26 cellular contexts compared by ENCODE assay signal in genomic region chr5:10624679-10625078, GRCh38.
"Had no signal": no experiment of that assay in that cellular context is flagged by ENCODE, and none has a peak within 500 bp of the region (broad histone marks: within the 10 kb centered on the region; RNA-seq: fewer than 3 reads in every experiment).

No MANE protein-coding gene starts in this region.

- H3K9me3 ChIP-seq: body of pancreas had no signal

- ATAC-seq: activated CD4-positive, alpha-beta T cell treated with anti-CD3 and anti-CD28 coated beads for 36 hours; activated naive CD8-positive, alpha-beta T cell treated with anti-CD3 and anti-CD28 coated beads, Interleukin-2, amount 50 U/mL, for 24 hours; activated T-cell treated with anti-CD3 and anti-CD28 coated beads, Interleukin-2, amount 50 U/mL, for 72 hours; body of pancreas; Panc1; Right ventricle myocardium inferior; T-cell had no signal

- DNase-seq: activated CD4-positive, alpha-beta memory T cell treated with anti-CD3 and anti-CD28 coated beads, Interleukin-2, amount 10 ng/mL, durations not matched to agents 7 days and 5 days; activated CD4-positive, alpha-beta T cell treated with anti-CD3 and anti-CD28 coated beads for 36 hours; activated CD4-positive, alpha-beta T cell treated with anti-CD3 and anti-CD28 coated beads, Interleukin-2, amount 50 U/mL, for 1 hour; activated gamma-delta T cell treated with Interleukin-2 at 50 U/mL for 16 hours; activated naive CD4-positive, alpha-beta T cell treated with anti-CD3 and anti-CD28 coated beads, Interleukin-2, amount 50 U/mL, for 16 hours; activated naive CD8-positive, alpha-beta T cell treated with anti-CD3 and anti-CD28 coated beads, Interleukin-2, amount 50 U/mL, for 24 hours; activated T-cell treated with anti-CD3 and anti-CD28 coated beads for 4 hours; activated T-cell treated with anti-CD3 and anti-CD28 coated beads, Interleukin-2, amount 50 U/mL, for 72 hours; amniotic stem cell; body of pancreas; MM.1S; NCI-H1105; NCI-H1930; NCI-H2171 treated with DMSO at 0.1 percent for 48 hours; NCI-H226; NCI-H526; NCI-H774; OCI-M1; RPMI8226; T-cell; WERI-Rb-1 had no signal

- H3K27me3 ChIP-seq: ascending aorta, body of pancreas had no signal

- H3K27ac Mint-ChIP-seq: activated CD4-positive, alpha-beta memory T cell treated with anti-CD3 and anti-CD28 coated beads, Interleukin-2, amount 10 ng/mL, durations not matched to agents 7 days and 5 days; activated CD4-positive, alpha-beta T cell treated with anti-CD3 and anti-CD28 coated beads for 36 hours; activated naive CD8-positive, alpha-beta T cell treated with anti-CD3 and anti-CD28 coated beads, Interleukin-2, amount 50 U/mL, for 24 hours; activated T-cell treated with anti-CD3 and anti-CD28 coated beads, Interleukin-2, amount 50 U/mL, for 72 hours; activated T-helper 2 cell treated with anti-CD3 and anti-CD28 coated beads, Interferon-gamma antibody, Interleukin-2, Interleukin-4, amounts not matched to agents 10 μg/mL and 5 μg/mL and 100 μg/mL, durations not matched to agents 14 hours and 24 hours and 36 hours; T-cell had no signal

- H3K27ac ChIP-seq: ascending aorta, body of pancreas, SK-N-MC, WERI-Rb-1 had no signal

- H3K4me3 ChIP-seq: ascending aorta, body of pancreas, SK-N-MC had no signal

- H3K9me3 Mint-ChIP-seq: activated CD4-positive, alpha-beta memory T cell treated with anti-CD3 and anti-CD28 coated beads, Interleukin-2, amount 10 ng/mL, durations not matched to agents 7 days and 5 days; activated T-cell treated with anti-CD3 and anti-CD28 coated beads, Interleukin-2, amount 50 U/mL, for 72 hours had no signal

- H3K27me3 Mint-ChIP-seq: activated CD4-positive, alpha-beta memory T cell treated with anti-CD3 and anti-CD28 coated beads, Interleukin-2, amount 10 ng/mL, durations not matched to agents 7 days and 5 days had no signal

- H3K4me3 Mint-ChIP-seq: activated CD4-positive, alpha-beta memory T cell treated with anti-CD3 and anti-CD28 coated beads, Interleukin-2, amount 10 ng/mL, durations not matched to agents 7 days and 5 days; activated CD4-positive, alpha-beta T cell treated with anti-CD3 and anti-CD28 coated beads for 36 hours; activated naive CD8-positive, alpha-beta T cell treated with anti-CD3 and anti-CD28 coated beads, Interleukin-2, amount 50 U/mL, for 24 hours; activated T-cell treated with anti-CD3 and anti-CD28 coated beads, Interleukin-2, amount 50 U/mL, for 72 hours; T-cell had no signal

- H3K36me3 ChIP-seq: ascending aorta had no signal
